8 cellular contexts compared by ENCODE assay signal in genomic region chr7:118183586-118184391, GRCh38.
A peak's percentile ranks its signal among the peaks of the same experiment; 100 is the strongest.
DNase-seq lines count a peak whose midpoint lies in the region; ATAC-seq and TF ChIP-seq lines count a peak whose summit lies in the region.

LSM8 (plus strand) TSS chr7:118184164; CDS start chr7:118184224, 60 bp downstream.

- no peak for TF ChIP-seq CTCF in GM06990 (IDR thresholded peaks at IDR 0.05; ENCODE audit: insufficient read depth, low read length, poor library complexity, severe bottlenecking)

- H3K27me3 ChIP-seq in GM06990 (replicated peaks; ENCODE audit: control insufficient read depth, insufficient read depth, low read length), result no peaks in the 10 kb centered on the region

- no peaks in the 10 kb centered on the region for H3K9me3 Mint-ChIP-seq in activated naive CD4-positive, alpha-beta T cell treated with anti-CD3 and anti-CD28 coated beads, Interleukin-2, amount 50 U/mL, for 24 hours

- ATAC-seq in HG02588 (IDR thresholded peaks at IDR 0.05; ENCODE audit: unreplicated experiment), result peak; percentile 98
- ATAC-seq in SK-N-SH treated with all-trans-retinoic acid at 6 μM for 48 hours, result peak; percentile 98

- peak; percentile 96 for DNase-seq in GM06990 (ENCODE audit: extremely low read depth, insufficient read length)
- DNase-seq in NCI-H1092 (lab: John Stamatoyannopoulos, UW), result peak; percentile 99
- peak; percentile 93 for DNase-seq in germinal center (ENCODE audit: low spot score)
- peak; percentile 95 for DNase-seq in non-pigmented ciliary epithelial cell (ENCODE audit: low read depth)
- DNase-seq in superior temporal gyrus (ENCODE audit: extremely low spot score), result peak; percentile 99

- H3K4me3 Mint-ChIP-seq in activated naive CD4-positive, alpha-beta T cell treated with anti-CD3 and anti-CD28 coated beads, Interleukin-2, amount 50 U/mL, for 24 hours, result peak within 1 kb of the TSS; percentile 98

- no peaks in the 10 kb centered on the region; the same call in none of the 2 replicates for H3K36me3 ChIP-seq in GM06990 (ENCODE audit: control insufficient read depth, insufficient read depth, low read length)

- no peaks in the 10 kb centered on the region for H3K27me3 Mint-ChIP-seq in activated naive CD4-positive, alpha-beta T cell treated with anti-CD3 and anti-CD28 coated beads, Interleukin-2, amount 50 U/mL, for 24 hours

- H3K36me3 Mint-ChIP-seq in activated naive CD4-positive, alpha-beta T cell treated with anti-CD3 and anti-CD28 coated beads, Interleukin-2, amount 50 U/mL, for 24 hours, result peaks cover 14% of the 10 kb centered on the region

- H3K27ac Mint-ChIP-seq in activated naive CD4-positive, alpha-beta T cell treated with anti-CD3 and anti-CD28 coated beads, Interleukin-2, amount 50 U/mL, for 24 hours, result peak within 1 kb of the TSS; percentile 99

- H3K4me1 Mint-ChIP-seq in activated naive CD4-positive, alpha-beta T cell treated with anti-CD3 and anti-CD28 coated beads, Interleukin-2, amount 50 U/mL, for 24 hours, result peaks cover 50% of the 10 kb centered on the region

- peak within 1 kb of the TSS; percentile 98 for H3K4me3 ChIP-seq in GM06990 (replicated peaks; ENCODE audit: low read depth, low read length)

TF ChIP-seq in SK-N-SH treated with all-trans-retinoic acid at 6 μM for 48 hours, 23 proteins besides CTCF, POLR2A, EP300 and RAD21:
- TF ChIP-seq CSRNP3 (CRISPR knock-in tag; IDR thresholded peaks at IDR 0.05) (0 out of 2 replicates have a peak, but pooled peaks have one; percentile 24), ZFP3 (CRISPR knock-in tag; IDR thresholded peaks at IDR 0.05) (0 out of 2 replicates have a peak, but pooled peaks have one; percentile 45), PPARA (CRISPR knock-in tag; IDR thresholded peaks at IDR 0.05; ENCODE audit: borderline replicate concordance) (no peak), ZNF8 (CRISPR knock-in tag; IDR thresholded peaks at IDR 0.05) (peak; percentile 81), OSR1 (CRISPR knock-in tag; IDR thresholded peaks at IDR 0.05) (no peak), ZNF70 (CRISPR knock-in tag; IDR thresholded peaks at IDR 0.05) (no peak), TSHZ2 (CRISPR knock-in tag; IDR thresholded peaks at IDR 0.05) (peak; percentile 26; the same call in 1 of the 2 replicates), CSDC2 (CRISPR knock-in tag; IDR thresholded peaks at IDR 0.05) (0 out of 2 replicates have a peak, but pooled peaks have one; percentile 38)
- TF ChIP-seq, protein P1, sequence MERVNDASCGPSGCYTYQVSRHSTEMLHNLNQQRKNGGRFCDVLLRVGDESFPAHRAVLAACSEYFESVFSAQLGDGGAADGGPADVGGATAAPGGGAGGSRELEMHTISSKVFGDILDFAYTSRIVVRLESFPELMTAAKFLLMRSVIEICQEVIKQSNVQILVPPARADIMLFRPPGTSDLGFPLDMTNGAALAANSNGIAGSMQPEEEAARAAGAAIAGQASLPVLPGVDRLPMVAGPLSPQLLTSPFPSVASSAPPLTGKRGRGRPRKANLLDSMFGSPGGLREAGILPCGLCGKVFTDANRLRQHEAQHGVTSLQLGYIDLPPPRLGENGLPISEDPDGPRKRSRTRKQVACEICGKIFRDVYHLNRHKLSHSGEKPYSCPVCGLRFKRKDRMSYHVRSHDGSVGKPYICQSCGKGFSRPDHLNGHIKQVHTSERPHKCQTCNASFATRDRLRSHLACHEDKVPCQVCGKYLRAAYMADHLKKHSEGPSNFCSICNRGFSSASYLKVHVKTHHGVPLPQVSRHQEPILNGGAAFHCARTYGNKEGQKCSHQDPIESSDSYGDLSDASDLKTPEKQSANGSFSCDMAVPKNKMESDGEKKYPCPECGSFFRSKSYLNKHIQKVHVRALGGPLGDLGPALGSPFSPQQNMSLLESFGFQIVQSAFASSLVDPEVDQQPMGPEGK (CRISPR knock-in tag; IDR thresholded peaks at IDR 0.05; ENCODE audit: borderline replicate concordance), result peak; percentile 64; the same call in 1 of the 2 replicates

Comparison
In these comparisons a context has a peak if more than half of its experiments do, and no peak if none do; other contexts are left out.
1. Peak in every context shown above with its lines: DNase-seq, ATAC-seq and H3K4me3 ChIP-seq.